ENCODE assay signal across 8 cellular contexts in the genomic region with DNA sequence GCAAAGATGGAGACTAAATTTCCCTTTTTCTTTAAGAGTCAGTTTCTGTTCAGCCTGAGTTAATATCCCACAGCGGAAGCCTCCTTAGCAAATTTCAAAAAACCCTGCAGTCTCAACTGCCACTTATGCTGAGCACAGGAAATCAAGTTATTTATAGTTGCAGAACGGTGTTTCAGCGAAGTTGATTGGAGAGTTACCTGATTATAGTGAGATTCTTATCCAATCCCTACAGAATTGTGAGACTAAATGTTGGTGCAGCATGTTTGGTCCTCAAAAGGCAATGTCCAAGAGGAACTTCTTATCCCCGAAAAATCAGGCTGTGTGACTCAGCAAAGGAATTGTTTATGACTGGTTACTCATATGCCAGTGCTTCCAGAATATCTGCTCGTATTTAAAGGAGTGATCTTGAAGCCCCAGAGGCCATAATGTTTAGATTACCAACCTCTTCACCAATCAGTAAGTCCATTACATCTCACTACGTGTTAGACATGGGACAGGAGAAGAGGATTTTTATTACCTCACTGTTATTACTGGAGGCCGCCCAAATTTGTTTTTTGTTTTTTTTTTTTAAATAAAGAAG.
DNase-seq lines count a peak whose midpoint lies in the region; ATAC-seq and TF ChIP-seq lines count a peak whose summit lies in the region.

No MANE protein-coding gene starts in this region.

- peak overlapping the region; percentile 96 for H3K27ac Mint-ChIP-seq in activated naive CD8-positive, alpha-beta T cell treated with anti-CD3 and anti-CD28 coated beads, Interleukin-2, amount 10 ng/mL, durations not matched to agents 7 days and 5 days

- peaks cover 58% of the 10 kb centered on the region for H3K4me1 Mint-ChIP-seq in activated naive CD8-positive, alpha-beta T cell treated with anti-CD3 and anti-CD28 coated beads, Interleukin-2, amount 10 ng/mL, durations not matched to agents 7 days and 5 days

- ATAC-seq in activated naive CD8-positive, alpha-beta T cell treated with anti-CD3 and anti-CD28 coated beads, Interleukin-2, amount 10 ng/mL, durations not matched to agents 7 days and 5 days (ENCODE audit: low read depth) = peak; percentile 31
- ATAC-seq in upper lobe of right lung (no peak), GM19395 (IDR thresholded peaks at IDR 0.05; ENCODE audit: unreplicated experiment) (no peak)

- no peaks in the 10 kb centered on the region for H3K9me3 ChIP-seq in MG63
- no peaks in the 10 kb centered on the region for H3K9me3 ChIP-seq in upper lobe of right lung

- DNase-seq in GM06990 (ENCODE audit: extremely low read depth, insufficient read length) (peak; percentile 64), MG63 (peak; percentile 54), kidney glomerular epithelial cell (lab: John Stamatoyannopoulos, UW) (peak; percentile 87), upper lobe of right lung (no peak), GM20000 (ENCODE audit: low spot score) (no peak), cerebellar cortex (ENCODE audit: low spot score) (no peak)
- DNase-seq in activated naive CD8-positive, alpha-beta T cell treated with anti-CD3 and anti-CD28 coated beads, Interleukin-2, amount 10 ng/mL, durations not matched to agents 7 days and 5 days = no peak

- peaks cover 79% of the 10 kb centered on the region for H3K4me1 ChIP-seq in upper lobe of right lung

- H3K27me3 ChIP-seq in GM06990 (replicated peaks; ENCODE audit: control insufficient read depth, insufficient read depth, low read length) (no peaks in the 10 kb centered on the region), MG63 (no peaks in the 10 kb centered on the region), upper lobe of right lung (no peaks in the 10 kb centered on the region)

- H3K27ac ChIP-seq in upper lobe of right lung = peak overlapping the region; percentile 98

- H3K27me3 Mint-ChIP-seq in activated naive CD8-positive, alpha-beta T cell treated with anti-CD3 and anti-CD28 coated beads, Interleukin-2, amount 10 ng/mL, durations not matched to agents 7 days and 5 days = no peaks in the 10 kb centered on the region

- intact Hi-C loops in upper lobe of right lung (cut with DNase I) = no loop called here

- H3K36me3 ChIP-seq in GM06990 (ENCODE audit: control insufficient read depth, insufficient read depth, low read length) (no peaks in the 10 kb centered on the region), MG63 (peaks cover 9% of the 10 kb centered on the region), upper lobe of right lung (no peaks in the 10 kb centered on the region)

- H3K9me3 Mint-ChIP-seq in activated naive CD8-positive, alpha-beta T cell treated with anti-CD3 and anti-CD28 coated beads, Interleukin-2, amount 10 ng/mL, durations not matched to agents 7 days and 5 days = no peaks in the 10 kb centered on the region

- POLR2A ChIA-PET in activated naive CD8-positive, alpha-beta T cell treated with anti-CD3 and anti-CD28 coated beads, Interleukin-2, amount 10 ng/mL, durations not matched to agents 7 days and 5 days (lab: Charles Lee) = interaction anchor here (1.1 to 9.4 kb wide), 5 partner anchors 7 to 37 kb away, joined by 4 to 187 read pairs (median 21); no protein-coding TSS in a partner anchor

- H3K4me3 Mint-ChIP-seq in activated naive CD8-positive, alpha-beta T cell treated with anti-CD3 and anti-CD28 coated beads, Interleukin-2, amount 10 ng/mL, durations not matched to agents 7 days and 5 days = peak overlapping the region; percentile 97

- TF ChIP-seq CTCF in GM06990 (IDR thresholded peaks at IDR 0.05; ENCODE audit: insufficient read depth, low read length, poor library complexity, severe bottlenecking) (no peak), upper lobe of right lung (IDR thresholded peaks at IDR 0.05) (no peak), GM20000 (IDR thresholded peaks at IDR 0.05; ENCODE audit: extremely low read depth, missing control alignments) (no peak)

- peak overlapping the region; percentile 81 for H3K4me3 ChIP-seq in GM06990 (replicated peaks; ENCODE audit: low read depth, low read length)
- 0 out of 2 replicates have a peak overlapping the region, but pooled peaks have one; percentile 3 for H3K4me3 ChIP-seq in MG63
- H3K4me3 ChIP-seq in upper lobe of right lung = peak overlapping the region; percentile 88

- peaks cover 21% of the 10 kb centered on the region for H3K36me3 Mint-ChIP-seq in activated naive CD8-positive, alpha-beta T cell treated with anti-CD3 and anti-CD28 coated beads, Interleukin-2, amount 10 ng/mL, durations not matched to agents 7 days and 5 days

Comparison
In these comparisons a context has a peak if more than half of its experiments do, and no peak if none do; other contexts are left out.
1. DNase-seq: peak in GM06990 (single experiment), MG63 (single experiment) and kidney glomerular epithelial cell (single experiment); none in activated naive CD8-positive, alpha-beta T cell treated with anti-CD3 and anti-CD28 coated beads, Interleukin-2, amount 10 ng/mL, durations not matched to agents 7 days and 5 days (single experiment), upper lobe of right lung (single experiment), GM20000 (single experiment) and cerebellar cortex (single experiment).
2. H3K4me3 ChIP-seq: peak in every context shown above with its lines; median percentile 88 in upper lobe of right lung; 81 in GM06990; 3 in MG63.